Comparison of ENCODE assay signal across 16 cellular contexts in the genomic region with DNA sequence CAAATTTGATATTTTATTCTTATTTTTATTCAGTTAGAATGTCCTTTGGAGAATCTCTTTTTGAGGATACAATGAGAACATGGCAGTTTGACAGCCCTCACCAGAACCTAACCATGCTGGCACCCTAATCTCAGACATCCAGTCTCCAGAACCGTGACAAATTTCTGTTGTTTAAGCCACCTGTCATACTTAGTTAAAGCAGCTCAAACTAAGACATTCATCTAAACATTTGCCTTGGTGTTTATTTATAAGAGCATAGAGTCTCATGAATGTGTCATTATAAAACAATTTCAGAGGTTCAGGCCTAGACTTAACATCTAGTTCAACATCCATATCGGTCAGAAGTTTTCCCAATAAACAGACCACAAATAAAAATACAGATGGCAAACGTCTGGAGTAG.
DNase-seq lines count a peak whose midpoint lies in the region; ATAC-seq and TF ChIP-seq lines count a peak whose summit lies in the region.
"Had no signal": no experiment of that assay in that cellular context is flagged by ENCODE, and none has a peak within 500 bp of the region (broad histone marks: within the 10 kb centered on the region; RNA-seq: fewer than 3 reads in every experiment).

No MANE protein-coding gene starts in this region.

- ATAC-seq in Right ventricle myocardium superior (ENCODE audit: poor library complexity) (no peak), HG03280 (IDR thresholded peaks at IDR 0.05; ENCODE audit: unreplicated experiment) (no peak)
- ATAC-seq: CD8-positive, alpha-beta T cell; GM12878; K562 had no signal

- intact Hi-C loops in colonic mucosa (cut with DNase I), result no loop called here
- intact Hi-C loops in Right ventricle myocardium superior (cut with DNase I), result no loop called here

- no peak overlapping the region for H4K91ac ChIP-seq in mesenchymal stem cell (ENCODE audit: low read length)

- H2AK5ac ChIP-seq in mesenchymal stem cell (ENCODE audit: low read length, severe bottlenecking), result no peak overlapping the region

- no peak overlapping the region for H2BK5ac ChIP-seq in mesenchymal stem cell (ENCODE audit: low read depth, low read length, poor library complexity, severe bottlenecking)

- no peaks in the 10 kb centered on the region for H3K9me3 ChIP-seq in mesenchymal stem cell (ENCODE audit: control insufficient read depth, low read length)
- H3K9me3 ChIP-seq in colonic mucosa, result no peaks in the 10 kb centered on the region

- no peak overlapping the region for H4K8ac ChIP-seq in mesenchymal stem cell (ENCODE audit: low read length)

- DNase-seq in NCI-H1694 treated with DMSO at 0.1 percent for 48 hours (lab: John Stamatoyannopoulos, UW), result peak; percentile 32
- DNase-seq in NCI-H1694 (lab: John Stamatoyannopoulos, UW), result no peak
- DNase-seq in M059J (ENCODE audit: low read depth), result peak; percentile 78
- peak; percentile 1 for DNase-seq in mesenchymal stem cell
- DNase-seq in colonic mucosa, result no peak
- no peak for DNase-seq in Right ventricle myocardium superior
- DNase-seq: 8988T; Calu3; CD8-positive, alpha-beta T cell; GOT3; H9 had no signal

- WGBS in mesenchymal stem cell, result no CpG with 5 or more reads among the region's 3 CpGs

- H3K23ac ChIP-seq in mesenchymal stem cell (ENCODE audit: low read length in 2 of 2), result no peak overlapping the region

- H2AFZ ChIP-seq in mesenchymal stem cell (ENCODE audit: low read depth, low read length), result no peak overlapping the region

- no peak overlapping the region for H3K4ac ChIP-seq in mesenchymal stem cell (ENCODE audit: low read depth in 1 of 2, low read length in 2 of 2)

- no peak overlapping the region for H3K9ac ChIP-seq in mesenchymal stem cell (ENCODE audit: low read length)
- no peak overlapping the region for H3K9ac ChIP-seq in colonic mucosa (ENCODE audit: low read depth in 2 of 2, low read length in 2 of 2)
- H3K9ac ChIP-seq: BLaER1 treated with 17β-estradiol and CSF1 and Interleukin-3, amounts not matched to agents 10 nM and 100 nM had no signal

- H3K36me3 ChIP-seq in mesenchymal stem cell (ENCODE audit: control insufficient read depth in 1 of 2, insufficient read depth in 2 of 2, low read depth in 1 of 2, low read length in 2 of 2), result no peaks in the 10 kb centered on the region
- H3K36me3 ChIP-seq in colonic mucosa, result no peaks in the 10 kb centered on the region
- H3K36me3 ChIP-seq: BLaER1 treated with 17β-estradiol and CSF1 and Interleukin-3, amounts not matched to agents 10 nM and 100 nM had no signal

- H3K18ac ChIP-seq in mesenchymal stem cell (ENCODE audit: low read depth in 1 of 2, low read length in 2 of 2), result no peak overlapping the region

- no peak overlapping the region for H2BK15ac ChIP-seq in mesenchymal stem cell (ENCODE audit: low read depth, poor library complexity, severe bottlenecking)

- H3K4me3 ChIP-seq in mesenchymal stem cell (ENCODE audit: insufficient read depth in 1 of 2, low read depth in 1 of 2, low read length in 2 of 2) (no peak overlapping the region), colonic mucosa (no peak overlapping the region)
- H3K4me3 ChIP-seq: BLaER1 treated with 17β-estradiol and CSF1 and Interleukin-3, amounts not matched to agents 10 nM and 100 nM; GM12878; K562 had no signal

- H3K27me3 ChIP-seq in mesenchymal stem cell (ENCODE audit: control insufficient read depth in 1 of 2, insufficient read depth in 1 of 2, low read length in 2 of 2), result peaks cover 0 to 7% of the 10 kb centered on the region in 2 experiments
- no peaks in the 10 kb centered on the region for H3K27me3 ChIP-seq in colonic mucosa
- H3K27me3 ChIP-seq: BLaER1 treated with 17β-estradiol and CSF1 and Interleukin-3, amounts not matched to agents 10 nM and 100 nM had no signal

- H3K4me1 ChIP-seq in mesenchymal stem cell (ENCODE audit: control insufficient read depth, insufficient read depth, low read depth, low read length) (no peaks in the 10 kb centered on the region), colonic mucosa (no peaks in the 10 kb centered on the region)
- H3K4me1 ChIP-seq: BLaER1 treated with 17β-estradiol and CSF1 and Interleukin-3, amounts not matched to agents 10 nM and 100 nM had no signal

- no peaks in the 10 kb centered on the region for H3K79me1 ChIP-seq in mesenchymal stem cell (replicated peaks; ENCODE audit: low read length, poor library complexity, severe bottlenecking)

- no peak overlapping the region for H3K14ac ChIP-seq in mesenchymal stem cell (ENCODE audit: low read length in 2 of 2)

- H2BK12ac ChIP-seq in mesenchymal stem cell (ENCODE audit: low read length in 2 of 2), result no peak overlapping the region

- H3K4me2 ChIP-seq in mesenchymal stem cell (ENCODE audit: low read length, poor library complexity, severe bottlenecking), result no peak overlapping the region
- H3K4me2 ChIP-seq: BLaER1 treated with 17β-estradiol and CSF1 and Interleukin-3, amounts not matched to agents 10 nM and 100 nM had no signal

- TF ChIP-seq CTCF in colonic mucosa (IDR thresholded peaks at IDR 0.05), result no peak

- no peak overlapping the region for H2BK120ac ChIP-seq in mesenchymal stem cell (ENCODE audit: low read depth, low read length)

- H3K27ac ChIP-seq in mesenchymal stem cell (ENCODE audit: low read length, poor library complexity, severe bottlenecking) (no peak overlapping the region), colonic mucosa (no peak overlapping the region)
- H3K27ac ChIP-seq: BLaER1 treated with 17β-estradiol and CSF1 and Interleukin-3, amounts not matched to agents 10 nM and 100 nM; HL-60 had no signal

Comparison
In these comparisons a context has a peak if more than half of its experiments do, and no peak if none do; other contexts are left out.
1. DNase-seq: peak in NCI-H1694 treated with DMSO at 0.1 percent for 48 hours (single experiment), M059J (single experiment) and mesenchymal stem cell (single experiment); none in NCI-H1694 (single experiment), colonic mucosa (single experiment) and Right ventricle myocardium superior (single experiment).